ENCODE assay signal across 31 cellular contexts in the genomic region with DNA sequence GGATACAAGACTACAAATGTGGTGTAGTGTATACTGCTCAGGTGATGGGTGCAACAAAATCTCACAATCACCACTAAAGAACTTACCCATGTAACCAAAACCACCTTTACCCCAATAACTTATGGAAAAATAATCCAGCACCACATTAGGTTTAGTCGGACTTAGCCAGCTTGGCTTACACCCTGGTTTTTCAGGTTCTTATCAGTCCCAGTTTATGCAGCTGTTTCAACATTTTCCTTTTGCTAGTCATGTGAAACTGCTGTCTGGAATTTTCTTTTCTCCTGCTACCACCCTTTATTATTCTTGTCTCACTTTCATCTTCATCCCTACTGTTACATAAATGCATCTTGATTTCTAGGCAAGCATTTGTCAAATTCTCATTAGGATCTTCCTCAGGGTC. TPM values are rescaled to one million over a fixed set of nuclear protein-coding genes. Genes with fewer than 3 reads are reported as not detected.
"Had no signal": no experiment of that assay in that cellular context is flagged by ENCODE, and none has a peak within 500 bp of the region (broad histone marks: within the 10 kb centered on the region; RNA-seq: fewer than 3 reads in every experiment).

No MANE protein-coding gene starts in this region.

- H3K27me3 Mint-ChIP-seq: dendritic cell treated with granulocyte-macrophage colony-stimulating factor and Interleukin-4, amounts not matched to agents 40 ng/mL and 50 ng/mL, for 4 days; naive B cell; stimulated activated naive B cell treated with anti-CD40 and anti-IgM and Interleukin-4, amounts not matched to agents 10 μg/mL and 1 μg/mL and 100 μg/mL, for 72 hours; stimulated activated naive CD8-positive, alpha-beta T cell treated with anti-CD3 and anti-CD28 coated beads, Interleukin-15, Interleukin-2, amounts not matched to agents 100 ng/mL and 50 ng/mL, for 24 hours had no signal

- H3K27ac ChIP-seq: colonic mucosa, epithelial cell of prostate, heart right ventricle, left lung, psoas muscle, sigmoid colon, skin epidermis, vagina had no signal

- ATAC-seq: esophagus mucosa; heart right ventricle; left cardiac atrium; left lung; mucosa of descending colon; psoas muscle; right cardiac atrium; stimulated activated naive B cell treated with anti-CD40 and anti-IgM and Interleukin-4, amounts not matched to agents 10 μg/mL and 1 μg/mL and 100 μg/mL, for 72 hours had no signal

- H3K9me3 ChIP-seq: colonic mucosa, left lung, mucosa of descending colon, psoas muscle, thyroid gland, vagina had no signal

- H3K4me1 ChIP-seq: colonic mucosa, left lung, psoas muscle, sigmoid colon, vagina had no signal

- H3K4me1 Mint-ChIP-seq: mesothelial cell of epicardium; naive B cell; nephron; stimulated activated naive B cell treated with anti-CD40 and anti-IgM and Interleukin-4, amounts not matched to agents 10 μg/mL and 1 μg/mL and 100 μg/mL, for 72 hours had no signal

- DNase-seq: colonic mucosa; effector CD8-positive, alpha-beta T cell; endodermal cell; foreskin melanocyte; glutamatergic neuron; heart right ventricle; hippocampal formation; left cardiac atrium; left lung; mesenchymal stem cell; mucosa of descending colon; naive B cell; nucleus accumbens; posterior cingulate gyrus; psoas muscle; right cardiac atrium; sigmoid colon; stimulated activated CD4-positive, alpha-beta T cell treated with anti-CD3 and anti-CD28 coated beads, Interleukin-15, amount 100 ng/mL, for 24 hours; stimulated activated CD4-positive, alpha-beta T cell treated with anti-CD3 and anti-CD28 coated beads, Interleukin-2, amount 100 ng/mL, for 48 hours; stimulated activated naive B cell treated with anti-CD40 and anti-IgM and Interleukin-4, amounts not matched to agents 10 μg/mL and 1 μg/mL and 100 μg/mL, for 72 hours; thyroid gland had no signal

- H3K36me3 ChIP-seq: colonic mucosa, heart right ventricle, left lung, sigmoid colon, thyroid gland, vagina had no signal

- FAIRE-seq: islet of Langerhans had no signal

- H3K36me3 Mint-ChIP-seq: mesothelial cell of epicardium; naive B cell; stimulated activated naive B cell treated with anti-CD40 and anti-IgM and Interleukin-4, amounts not matched to agents 10 μg/mL and 1 μg/mL and 100 μg/mL, for 72 hours had no signal

- H3K27me3 ChIP-seq: colonic mucosa, heart right ventricle, left lung, sigmoid colon, thyroid gland, vagina had no signal

- H3K4me3 ChIP-seq: colonic mucosa, heart right ventricle, left lung, mucosa of descending colon, psoas muscle, sigmoid colon, skin epidermis, thyroid gland, vagina had no signal

- H3K4me3 Mint-ChIP-seq: dendritic cell treated with granulocyte-macrophage colony-stimulating factor and Interleukin-4, amounts not matched to agents 40 ng/mL and 50 ng/mL, for 4 days; endodermal cell; mesothelial cell of epicardium; naive B cell; nephron; stimulated activated naive B cell treated with anti-CD40 and anti-IgM and Interleukin-4, amounts not matched to agents 10 μg/mL and 1 μg/mL and 100 μg/mL, for 72 hours; stimulated activated naive CD8-positive, alpha-beta T cell treated with anti-CD3 and anti-CD28 coated beads, Interleukin-15, Interleukin-2, amounts not matched to agents 100 ng/mL and 50 ng/mL, for 24 hours had no signal

RNA-seq across cellular contexts. Expression of a gene that starts 51.5 kb away (rescaled TPM):
- total RNA-seq: osteocyte had no signal
